ENCODE assay signal across 1 cellular context in the genomic region with DNA sequence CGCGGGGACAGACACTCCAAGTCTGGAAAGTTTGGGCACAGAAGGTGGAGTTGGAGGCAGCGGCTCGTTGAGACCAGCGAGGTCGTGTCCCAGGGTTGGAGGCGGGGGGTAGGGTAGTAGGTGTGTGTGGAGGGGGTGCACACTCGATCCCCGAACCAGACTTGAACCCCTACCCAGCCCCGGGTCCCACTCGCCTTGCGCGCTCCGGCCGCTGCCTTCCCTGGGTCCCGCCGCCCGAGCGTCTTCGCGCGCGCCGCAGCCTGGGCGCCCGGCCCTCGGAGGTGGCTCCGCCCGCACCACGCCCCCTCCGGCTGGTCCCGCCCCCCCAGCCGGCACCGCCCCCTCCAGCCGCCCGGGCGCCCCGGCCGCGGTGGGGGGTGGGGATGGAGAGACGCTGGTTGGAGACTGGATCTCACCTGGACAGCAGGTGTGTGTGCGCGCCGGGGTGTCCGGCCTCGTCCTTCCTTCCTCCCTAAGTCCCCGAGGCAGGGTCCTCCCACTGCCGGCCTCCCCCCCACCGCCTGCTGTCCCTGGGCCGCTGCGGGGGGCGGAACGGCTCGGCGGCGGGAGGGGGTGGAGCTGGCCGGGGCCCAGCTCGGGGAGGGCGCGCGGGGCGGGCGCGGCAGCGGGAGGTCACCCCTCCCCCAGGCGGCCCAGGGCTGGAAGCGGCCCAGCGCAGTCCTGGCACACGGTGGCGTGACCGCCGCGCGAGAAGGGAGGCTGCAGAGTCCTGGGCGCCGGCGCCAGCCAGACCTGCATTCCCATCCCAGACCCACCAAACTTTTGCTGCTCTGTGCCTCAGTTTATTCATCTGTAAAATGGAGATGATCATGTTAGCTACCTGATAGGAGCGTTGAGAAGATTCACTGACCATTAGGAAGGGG.
TF ChIP-seq lines count a peak whose summit lies in the region.

A gene (minus strand): TSS at position 255 of the 884 bp plus-strand sequence. CDS start 3,034 bp downstream, outside the sequence.

TF ChIP-seq in WTC11, 78 proteins besides CTCF, POLR2A, EP300 and RAD21 (continued from another document):
- TF ChIP-seq, protein P1, sequence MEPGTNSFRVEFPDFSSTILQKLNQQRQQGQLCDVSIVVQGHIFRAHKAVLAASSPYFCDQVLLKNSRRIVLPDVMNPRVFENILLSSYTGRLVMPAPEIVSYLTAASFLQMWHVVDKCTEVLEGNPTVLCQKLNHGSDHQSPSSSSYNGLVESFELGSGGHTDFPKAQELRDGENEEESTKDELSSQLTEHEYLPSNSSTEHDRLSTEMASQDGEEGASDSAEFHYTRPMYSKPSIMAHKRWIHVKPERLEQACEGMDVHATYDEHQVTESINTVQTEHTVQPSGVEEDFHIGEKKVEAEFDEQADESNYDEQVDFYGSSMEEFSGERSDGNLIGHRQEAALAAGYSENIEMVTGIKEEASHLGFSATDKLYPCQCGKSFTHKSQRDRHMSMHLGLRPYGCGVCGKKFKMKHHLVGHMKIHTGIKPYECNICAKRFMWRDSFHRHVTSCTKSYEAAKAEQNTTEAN (CRISPR knock-in tag; IDR thresholded peaks at IDR 0.05) = no peak
- TF ChIP-seq NR3C1 (CRISPR knock-in tag; conservative IDR thresholded peaks at IDR 0.05; ENCODE audit: low read depth) (no peak), FOXJ3 (CRISPR knock-in tag; IDR thresholded peaks at IDR 0.05; ENCODE audit: borderline replicate concordance) (no peak), FOXP1 (CRISPR knock-in tag; IDR thresholded peaks at IDR 0.05; ENCODE audit: borderline replicate concordance) (peak; percentile 32; the same call in 1 of the 2 replicates), ZNF317 (CRISPR knock-in tag; IDR thresholded peaks at IDR 0.05; ENCODE audit: borderline replicate concordance, low read depth) (no peak), NFYB (CRISPR knock-in tag; conservative IDR thresholded peaks at IDR 0.05; ENCODE audit: low read depth) (no peak), HMGA2 (CRISPR knock-in tag; IDR thresholded peaks at IDR 0.05) (no peak), CREB1 (CRISPR knock-in tag; IDR thresholded peaks at IDR 0.05) (no peak), ZNF219 (CRISPR knock-in tag; IDR thresholded peaks at IDR 0.05; ENCODE audit: borderline replicate concordance) (no peak), GABPB1 (CRISPR knock-in tag; IDR thresholded peaks at IDR 0.05) (0 out of 2 replicates have a peak, but pooled peaks have one; percentile 5), ZNF423 (CRISPR knock-in tag; IDR thresholded peaks at IDR 0.05) (peak; percentile 91), ZNF263 (CRISPR knock-in tag; IDR thresholded peaks at IDR 0.05; ENCODE audit: low read depth) (no peak), EMX1 (CRISPR knock-in tag; IDR thresholded peaks at IDR 0.05) (no peak), ZBTB21 (CRISPR knock-in tag; IDR thresholded peaks at IDR 0.05; ENCODE audit: borderline replicate concordance) (no peak), SMAD3 (CRISPR knock-in tag; IDR thresholded peaks at IDR 0.05; ENCODE audit: borderline replicate concordance) (no peak), SMAD4 (CRISPR knock-in tag; IDR thresholded peaks at IDR 0.05) (no peak), OVOL2 (CRISPR knock-in tag; IDR thresholded peaks at IDR 0.05; ENCODE audit: borderline replicate concordance) (no peak), TEAD1 (CRISPR knock-in tag; IDR thresholded peaks at IDR 0.05) (no peak), ZNF121 (CRISPR knock-in tag; IDR thresholded peaks at IDR 0.05) (peak; percentile 56; the same call in 1 of the 2 replicates), NFE2L1 (CRISPR knock-in tag; IDR thresholded peaks at IDR 0.05) (peak; percentile 49; the same call in 1 of the 2 replicates), RORB (CRISPR knock-in tag; IDR thresholded peaks at IDR 0.05) (no peak), GRHL2 (CRISPR knock-in tag; IDR thresholded peaks at IDR 0.05; ENCODE audit: insufficient replicate concordance, severe bottlenecking) (no peak)
- TF ChIP-seq, protein P2, sequence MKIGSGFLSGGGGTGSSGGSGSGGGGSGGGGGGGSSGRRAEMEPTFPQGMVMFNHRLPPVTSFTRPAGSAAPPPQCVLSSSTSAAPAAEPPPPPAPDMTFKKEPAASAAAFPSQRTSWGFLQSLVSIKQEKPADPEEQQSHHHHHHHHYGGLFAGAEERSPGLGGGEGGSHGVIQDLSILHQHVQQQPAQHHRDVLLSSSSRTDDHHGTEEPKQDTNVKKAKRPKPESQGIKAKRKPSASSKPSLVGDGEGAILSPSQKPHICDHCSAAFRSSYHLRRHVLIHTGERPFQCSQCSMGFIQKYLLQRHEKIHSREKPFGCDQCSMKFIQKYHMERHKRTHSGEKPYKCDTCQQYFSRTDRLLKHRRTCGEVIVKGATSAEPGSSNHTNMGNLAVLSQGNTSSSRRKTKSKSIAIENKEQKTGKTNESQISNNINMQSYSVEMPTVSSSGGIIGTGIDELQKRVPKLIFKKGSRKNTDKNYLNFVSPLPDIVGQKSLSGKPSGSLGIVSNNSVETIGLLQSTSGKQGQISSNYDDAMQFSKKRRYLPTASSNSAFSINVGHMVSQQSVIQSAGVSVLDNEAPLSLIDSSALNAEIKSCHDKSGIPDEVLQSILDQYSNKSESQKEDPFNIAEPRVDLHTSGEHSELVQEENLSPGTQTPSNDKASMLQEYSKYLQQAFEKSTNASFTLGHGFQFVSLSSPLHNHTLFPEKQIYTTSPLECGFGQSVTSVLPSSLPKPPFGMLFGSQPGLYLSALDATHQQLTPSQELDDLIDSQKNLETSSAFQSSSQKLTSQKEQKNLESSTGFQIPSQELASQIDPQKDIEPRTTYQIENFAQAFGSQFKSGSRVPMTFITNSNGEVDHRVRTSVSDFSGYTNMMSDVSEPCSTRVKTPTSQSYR (CRISPR knock-in tag; IDR thresholded peaks at IDR 0.05) = 0 out of 2 replicates have a peak, but pooled peaks have one; percentile 47
- TF ChIP-seq, protein P3, sequence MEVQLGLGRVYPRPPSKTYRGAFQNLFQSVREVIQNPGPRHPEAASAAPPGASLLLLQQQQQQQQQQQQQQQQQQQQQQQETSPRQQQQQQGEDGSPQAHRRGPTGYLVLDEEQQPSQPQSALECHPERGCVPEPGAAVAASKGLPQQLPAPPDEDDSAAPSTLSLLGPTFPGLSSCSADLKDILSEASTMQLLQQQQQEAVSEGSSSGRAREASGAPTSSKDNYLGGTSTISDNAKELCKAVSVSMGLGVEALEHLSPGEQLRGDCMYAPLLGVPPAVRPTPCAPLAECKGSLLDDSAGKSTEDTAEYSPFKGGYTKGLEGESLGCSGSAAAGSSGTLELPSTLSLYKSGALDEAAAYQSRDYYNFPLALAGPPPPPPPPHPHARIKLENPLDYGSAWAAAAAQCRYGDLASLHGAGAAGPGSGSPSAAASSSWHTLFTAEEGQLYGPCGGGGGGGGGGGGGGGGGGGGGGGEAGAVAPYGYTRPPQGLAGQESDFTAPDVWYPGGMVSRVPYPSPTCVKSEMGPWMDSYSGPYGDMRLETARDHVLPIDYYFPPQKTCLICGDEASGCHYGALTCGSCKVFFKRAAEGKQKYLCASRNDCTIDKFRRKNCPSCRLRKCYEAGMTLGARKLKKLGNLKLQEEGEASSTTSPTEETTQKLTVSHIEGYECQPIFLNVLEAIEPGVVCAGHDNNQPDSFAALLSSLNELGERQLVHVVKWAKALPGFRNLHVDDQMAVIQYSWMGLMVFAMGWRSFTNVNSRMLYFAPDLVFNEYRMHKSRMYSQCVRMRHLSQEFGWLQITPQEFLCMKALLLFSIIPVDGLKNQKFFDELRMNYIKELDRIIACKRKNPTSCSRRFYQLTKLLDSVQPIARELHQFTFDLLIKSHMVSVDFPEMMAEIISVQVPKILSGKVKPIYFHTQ (CRISPR knock-in tag; IDR thresholded peaks at IDR 0.05) = no peak
- TF ChIP-seq, protein P4, sequence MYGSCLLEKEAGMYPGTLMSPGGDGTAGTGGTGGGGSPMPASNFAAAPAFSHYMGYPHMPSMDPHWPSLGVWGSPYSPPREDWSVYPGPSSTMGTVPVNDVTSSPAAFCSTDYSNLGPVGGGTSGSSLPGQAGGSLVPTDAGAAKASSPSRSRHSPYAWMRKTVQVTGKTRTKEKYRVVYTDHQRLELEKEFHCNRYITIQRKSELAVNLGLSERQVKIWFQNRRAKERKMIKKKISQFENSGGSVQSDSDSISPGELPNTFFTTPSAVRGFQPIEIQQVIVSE (CRISPR knock-in tag; IDR thresholded peaks at IDR 0.05; ENCODE audit: borderline replicate concordance) = no peak
- TF ChIP-seq, protein P5, sequence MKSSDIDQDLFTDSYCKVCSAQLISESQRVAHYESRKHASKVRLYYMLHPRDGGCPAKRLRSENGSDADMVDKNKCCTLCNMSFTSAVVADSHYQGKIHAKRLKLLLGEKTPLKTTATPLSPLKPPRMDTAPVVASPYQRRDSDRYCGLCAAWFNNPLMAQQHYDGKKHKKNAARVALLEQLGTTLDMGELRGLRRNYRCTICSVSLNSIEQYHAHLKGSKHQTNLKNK (CRISPR knock-in tag; IDR thresholded peaks at IDR 0.05) = no peak
- TF ChIP-seq, protein P6, sequence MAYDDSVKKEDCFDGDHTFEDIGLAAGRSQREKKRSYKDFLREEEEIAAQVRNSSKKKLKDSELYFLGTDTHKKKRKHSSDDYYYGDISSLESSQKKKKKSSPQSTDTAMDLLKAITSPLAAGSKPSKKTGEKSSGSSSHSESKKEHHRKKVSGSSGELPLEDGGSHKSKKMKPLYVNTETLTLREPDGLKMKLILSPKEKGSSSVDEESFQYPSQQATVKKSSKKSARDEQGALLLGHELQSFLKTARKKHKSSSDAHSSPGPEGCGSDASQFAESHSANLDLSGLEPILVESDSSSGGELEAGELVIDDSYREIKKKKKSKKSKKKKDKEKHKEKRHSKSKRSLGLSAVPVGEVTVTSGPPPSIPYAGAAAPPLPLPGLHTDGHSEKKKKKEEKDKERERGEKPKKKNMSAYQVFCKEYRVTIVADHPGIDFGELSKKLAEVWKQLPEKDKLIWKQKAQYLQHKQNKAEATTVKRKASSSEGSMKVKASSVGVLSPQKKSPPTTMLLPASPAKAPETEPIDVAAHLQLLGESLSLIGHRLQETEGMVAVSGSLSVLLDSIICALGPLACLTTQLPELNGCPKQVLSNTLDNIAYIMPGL (CRISPR knock-in tag; IDR thresholded peaks at IDR 0.05) = 0 out of 2 replicates have a peak, but pooled peaks have one; percentile 24
- TF ChIP-seq, protein P7, sequence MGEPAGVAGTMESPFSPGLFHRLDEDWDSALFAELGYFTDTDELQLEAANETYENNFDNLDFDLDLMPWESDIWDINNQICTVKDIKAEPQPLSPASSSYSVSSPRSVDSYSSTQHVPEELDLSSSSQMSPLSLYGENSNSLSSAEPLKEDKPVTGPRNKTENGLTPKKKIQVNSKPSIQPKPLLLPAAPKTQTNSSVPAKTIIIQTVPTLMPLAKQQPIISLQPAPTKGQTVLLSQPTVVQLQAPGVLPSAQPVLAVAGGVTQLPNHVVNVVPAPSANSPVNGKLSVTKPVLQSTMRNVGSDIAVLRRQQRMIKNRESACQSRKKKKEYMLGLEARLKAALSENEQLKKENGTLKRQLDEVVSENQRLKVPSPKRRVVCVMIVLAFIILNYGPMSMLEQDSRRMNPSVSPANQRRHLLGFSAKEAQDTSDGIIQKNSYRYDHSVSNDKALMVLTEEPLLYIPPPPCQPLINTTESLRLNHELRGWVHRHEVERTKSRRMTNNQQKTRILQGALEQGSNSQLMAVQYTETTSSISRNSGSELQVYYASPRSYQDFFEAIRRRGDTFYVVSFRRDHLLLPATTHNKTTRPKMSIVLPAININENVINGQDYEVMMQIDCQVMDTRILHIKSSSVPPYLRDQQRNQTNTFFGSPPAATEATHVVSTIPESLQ (CRISPR knock-in tag; IDR thresholded peaks at IDR 0.05) = no peak
- TF ChIP-seq, protein P8, sequence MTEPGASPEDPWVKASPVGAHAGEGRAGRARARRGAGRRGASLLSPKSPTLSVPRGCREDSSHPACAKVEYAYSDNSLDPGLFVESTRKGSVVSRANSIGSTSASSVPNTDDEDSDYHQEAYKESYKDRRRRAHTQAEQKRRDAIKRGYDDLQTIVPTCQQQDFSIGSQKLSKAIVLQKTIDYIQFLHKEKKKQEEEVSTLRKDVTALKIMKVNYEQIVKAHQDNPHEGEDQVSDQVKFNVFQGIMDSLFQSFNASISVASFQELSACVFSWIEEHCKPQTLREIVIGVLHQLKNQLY (CRISPR knock-in tag; IDR thresholded peaks at IDR 0.05) = no peak
- TF ChIP-seq, protein P9, sequence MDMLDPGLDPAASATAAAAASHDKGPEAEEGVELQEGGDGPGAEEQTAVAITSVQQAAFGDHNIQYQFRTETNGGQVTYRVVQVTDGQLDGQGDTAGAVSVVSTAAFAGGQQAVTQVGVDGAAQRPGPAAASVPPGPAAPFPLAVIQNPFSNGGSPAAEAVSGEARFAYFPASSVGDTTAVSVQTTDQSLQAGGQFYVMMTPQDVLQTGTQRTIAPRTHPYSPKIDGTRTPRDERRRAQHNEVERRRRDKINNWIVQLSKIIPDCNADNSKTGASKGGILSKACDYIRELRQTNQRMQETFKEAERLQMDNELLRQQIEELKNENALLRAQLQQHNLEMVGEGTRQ (CRISPR knock-in tag; IDR thresholded peaks at IDR 0.05) = no peak
- TF ChIP-seq, protein P10, sequence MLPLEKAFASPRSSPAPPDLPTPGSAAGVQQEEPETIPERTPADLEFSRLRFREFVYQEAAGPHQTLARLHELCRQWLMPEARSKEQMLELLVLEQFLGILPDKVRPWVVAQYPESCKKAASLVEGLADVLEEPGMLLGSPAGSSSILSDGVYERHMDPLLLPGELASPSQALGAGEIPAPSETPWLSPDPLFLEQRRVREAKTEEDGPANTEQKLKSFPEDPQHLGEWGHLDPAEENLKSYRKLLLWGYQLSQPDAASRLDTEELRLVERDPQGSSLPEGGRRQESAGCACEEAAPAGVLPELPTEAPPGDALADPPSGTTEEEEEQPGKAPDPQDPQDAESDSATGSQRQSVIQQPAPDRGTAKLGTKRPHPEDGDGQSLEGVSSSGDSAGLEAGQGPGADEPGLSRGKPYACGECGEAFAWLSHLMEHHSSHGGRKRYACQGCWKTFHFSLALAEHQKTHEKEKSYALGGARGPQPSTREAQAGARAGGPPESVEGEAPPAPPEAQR (CRISPR knock-in tag; IDR thresholded peaks at IDR 0.05) = no peak
